9 cellular contexts compared by ENCODE assay signal in genomic region chr12:54000105-54000773, GRCh38. TPM values are rescaled to one million over a fixed set of nuclear protein-coding genes. Genes with fewer than 3 reads are reported as not detected.
A peak's percentile ranks its signal among the peaks of the same experiment; 100 is the strongest.
DNase-seq lines count a peak whose midpoint lies in the region; ATAC-seq and TF ChIP-seq lines count a peak whose summit lies in the region.
"Had no signal": no experiment of that assay in that cellular context is flagged by ENCODE, and none has a peak within 500 bp of the region (broad histone marks: within the 10 kb centered on the region; RNA-seq: fewer than 3 reads in every experiment).

TSS of gene HOXC9 (plus strand) at chr12:54000161. CDS start at chr12:54000189, 28 bp downstream.

- peak within 1 kb of the TSS; percentile 38; the same call in 1 of the 2 replicates for H3K9ac ChIP-seq in ES-I3 (ENCODE audit: low read depth, low read length)
- peak within 1 kb of the TSS; percentile 24 for H3K9ac ChIP-seq in NT2/D1 (ENCODE audit: insufficient read length, low read depth)
- no peak within 1 kb of the TSS for H3K9ac ChIP-seq in rectal smooth muscle tissue (ENCODE audit: low read length)

- H3K9me3 ChIP-seq in ES-I3 (ENCODE audit: control insufficient read depth, insufficient read depth, low read length) (no peaks in the 10 kb centered on the region), NT2/D1 (ENCODE audit: insufficient read depth, low read length) (no peaks in the 10 kb centered on the region), esophagus squamous epithelium (no peaks in the 10 kb centered on the region)

- ATAC-seq in HG03439 (IDR thresholded peaks at IDR 0.05; ENCODE audit: unreplicated experiment): no peak

- no peak for TF ChIP-seq CTCF in esophagus squamous epithelium (IDR thresholded peaks at IDR 0.05)

- WGBS in esophagus squamous epithelium, 2 donors: 2 to 3% methylated on average over 13 to 20 of the region's 73 CpGs

- H3K4me1 ChIP-seq in ES-I3 (ENCODE audit: insufficient read depth, low read length) (no peaks in the 10 kb centered on the region; the same call in 1 of the 2 replicates), NT2/D1 (ENCODE audit: insufficient read depth, insufficient read length) (peaks cover 21% of the 10 kb centered on the region), esophagus squamous epithelium (peaks cover 18 to 40% (median 24%) of the 10 kb centered on the region in 3 donors), rectal smooth muscle tissue (ENCODE audit: control insufficient read depth, insufficient read depth, low read length) (no peaks in the 10 kb centered on the region)

- DNase-seq in NT2/D1 (ENCODE audit: low read depth, low spot score): no peak
- no peak for DNase-seq in esophagus squamous epithelium (lab: John Stamatoyannopoulos, UW)
- no peak for DNase-seq in NAMALWA (ENCODE audit: low spot score)
- DNase-seq in COR-L47 (lab: John Stamatoyannopoulos, UW): no peak
- DNase-seq in activated CD8-positive, alpha-beta memory T cell treated with anti-CD3 and anti-CD28 coated beads, Interleukin-2, amount 50 U/mL, for 4 hours: no peak

- intact Hi-C loops in esophagus squamous epithelium (cut with DNase I): no loop called here

- H3K27me3 ChIP-seq in NT2/D1 (ENCODE audit: insufficient read depth, insufficient read length) (peaks cover 100% of the 10 kb centered on the region), esophagus squamous epithelium (peaks cover 10 to 100% (median 79%) of the 10 kb centered on the region in 4 donors), rectal smooth muscle tissue (ENCODE audit: control insufficient read depth, insufficient read depth, low read length) (peaks cover 78% of the 10 kb centered on the region)

- H3K4me3 ChIP-seq in NT2/D1 (ENCODE audit: insufficient read length, low read depth): peak within 1 kb of the TSS; percentile 42
- H3K4me3 ChIP-seq in esophagus squamous epithelium: peak within 1 kb of the TSS; percentile 39 to 63 (median 58)
- peak within 1 kb of the TSS; percentile 5 for H3K4me3 ChIP-seq in rectal smooth muscle tissue (ENCODE audit: low read length)

- no peaks in the 10 kb centered on the region for H3K36me3 ChIP-seq in ES-I3 (ENCODE audit: insufficient read depth, low read length)
- H3K36me3 ChIP-seq in NT2/D1 (ENCODE audit: insufficient read depth, insufficient read length, low read length): no peaks in the 10 kb centered on the region
- no peaks in the 10 kb centered on the region for H3K36me3 ChIP-seq in esophagus squamous epithelium
- H3K36me3 ChIP-seq in rectal smooth muscle tissue (ENCODE audit: control insufficient read depth, insufficient read depth, low read length): no peaks in the 10 kb centered on the region

- no peak for TF ChIP-seq POLR2A in esophagus squamous epithelium (IDR thresholded peaks at IDR 0.05)

- H3K27ac ChIP-seq in esophagus squamous epithelium (peak within 1 kb of the TSS in 2 of 4 donors; percentile 37 to 81), rectal smooth muscle tissue (ENCODE audit: low read depth, low read length) (no peak within 1 kb of the TSS)

RNA-seq across cellular contexts. Expression of gene HOXC9, which starts in this region (rescaled TPM):
- 1 to 10 TPM in 1 of 4 donors, not detected in 3; 1.5 TPM for total RNA-seq in esophagus squamous epithelium
- total RNA-seq: T-helper 1 cell treated with Interleukin-12 subunit alpha and Interleukin-12 subunit beta and Interleukin-4 antibody, amounts not matched to agents 30 ng/mL and 1 ng/mL, for 36 hours had no signal

Comparison
In these comparisons a context has a peak if more than half of its experiments do, and no peak if none do; other contexts are left out.
1. H3K4me3 ChIP-seq: peak in every context shown above with its lines; median percentile 58 in esophagus squamous epithelium; 42 in NT2/D1; 5 in rectal smooth muscle tissue.